In genomic region chr1:215529111-215529510, GRCh38 we compare ENCODE assay signal across 20 cellular contexts. TPM values are rescaled to one million over a fixed set of nuclear protein-coding genes. Genes with fewer than 3 reads are reported as not detected.
DNase-seq lines count a peak whose midpoint lies in the region; ATAC-seq and TF ChIP-seq lines count a peak whose summit lies in the region.
"Had no signal": no experiment of that assay in that cellular context is flagged by ENCODE, and none has a peak within 500 bp of the region (broad histone marks: within the 10 kb centered on the region; RNA-seq: fewer than 3 reads in every experiment).

No MANE protein-coding gene starts in this region.

- no peak overlapping the region for H2AFZ ChIP-seq in OCI-LY7 (ENCODE audit: low read length)

- no peaks in the 10 kb centered on the region for H3K9me3 ChIP-seq in OCI-LY7 (ENCODE audit: low read length)
- H3K9me3 ChIP-seq: SJCRH30, testis had no signal

- H3K79me2 ChIP-seq in OCI-LY7 (ENCODE audit: insufficient read depth, low read depth, low read length) = no peaks in the 10 kb centered on the region

- TF ChIP-seq CTCF in OCI-LY7 (conservative IDR thresholded peaks at IDR 0.05; ENCODE audit: low read length) = no peak

- H3K4me2 ChIP-seq in OCI-LY7 (ENCODE audit: low read length) = no peak overlapping the region
- H3K4me2 ChIP-seq: KMS-11 had no signal

- no peaks in the 10 kb centered on the region for H3K9me2 ChIP-seq in OCI-LY7 (ENCODE audit: insufficient read depth, low read length)

- H3K36me3 ChIP-seq in OCI-LY7 (ENCODE audit: insufficient read depth, low read length) = no peaks in the 10 kb centered on the region
- H3K36me3 ChIP-seq: SJCRH30 had no signal

- no TSS peak for BruUV-seq in OCI-LY7 (replicated peaks; lab: Mats Ljungman, UMichigan)

- no peak overlapping the region for H3K4me3 ChIP-seq in OCI-LY7 (ENCODE audit: low read depth, low read length, poor library complexity, severe bottlenecking)
- H3K4me3 ChIP-seq: SJCRH30, testis had no signal

- intact Hi-C loops in OCI-LY7 (cut with micrococcal nuclease; ENCODE audit: unreplicated experiment) = loop anchor here (5.0 to 10.0 kb wide), 4 partner anchors 714 to 1317 kb away; no protein-coding TSS in a partner anchor

- no peaks in the 10 kb centered on the region for H4K20me1 ChIP-seq in OCI-LY7 (ENCODE audit: insufficient read depth, low read length)

- peak; percentile 49 for ATAC-seq in GM18873 (IDR thresholded peaks at IDR 0.05; ENCODE audit: low FRiP score, unreplicated experiment)
- peak; percentile 48 for ATAC-seq in HG02571 (IDR thresholded peaks at IDR 0.05; ENCODE audit: unreplicated experiment)
- peak; percentile 61 for ATAC-seq in HG03442 (IDR thresholded peaks at IDR 0.05; ENCODE audit: unreplicated experiment)
- ATAC-seq in HG02610 (IDR thresholded peaks at IDR 0.05; ENCODE audit: unreplicated experiment) = no peak
- ATAC-seq: left lobe of liver, right cardiac atrium had no signal

- CTCF ChIA-PET in OCI-LY7 (lab: Charles Lee; ENCODE audit: unreplicated experiment) = no interaction called here

- POLR2A ChIA-PET in OCI-LY7 (lab: Charles Lee) = interaction anchor here (0.6 to 0.9 kb wide), 2 partner anchors 8 to 177 kb away, joined by 3 to 4 read pairs; no protein-coding TSS in a partner anchor

- DNase-seq in kidney tubule cell (ENCODE audit: low spot score) (peak; percentile 90), anterior cingulate cortex (lab: John Stamatoyannopoulos, UW) (no peak), OCI-LY7 (ENCODE audit: low spot score) (no peak), NCI-H1694 (lab: John Stamatoyannopoulos, UW) (no peak)
- DNase-seq: AML-193; HFFc6; NCI-H1417; NCI-H2227 treated with DMSO at 0.1 percent for 48 hours; nucleus accumbens; right cardiac atrium; SJCRH30; stimulated activated CD4-positive, alpha-beta T cell treated with anti-CD3 and anti-CD28 coated beads, Interleukin-2, amount 100 ng/mL, for 24 hours; T1000; testis had no signal

- H3K27ac ChIP-seq in OCI-LY7 (ENCODE audit: low read depth, low read length, poor library complexity, severe bottlenecking) = no peak overlapping the region
- H3K27ac ChIP-seq: KMS-11, SJCRH30, testis had no signal

- no peaks in the 10 kb centered on the region for H3K4me1 ChIP-seq in OCI-LY7 (ENCODE audit: insufficient read depth, low read length, poor library complexity, severe bottlenecking)
- H3K4me1 ChIP-seq: SJCRH30, testis had no signal

RNA-seq across cellular contexts. Expression of gene KCTD3, which starts 38.0 kb away (rescaled TPM):
- 0.08 and 0.13 TPM in 2 replicates for total RNA-seq in OCI-LY7 (2014; rRNA removed; shearing (Covaris generic))
- 2.4 and 3.4 TPM in 2 replicates for total RNA-seq in OCI-LY7 (2022)
